ENCODE assay signal across 1 cellular context in the genomic region with DNA sequence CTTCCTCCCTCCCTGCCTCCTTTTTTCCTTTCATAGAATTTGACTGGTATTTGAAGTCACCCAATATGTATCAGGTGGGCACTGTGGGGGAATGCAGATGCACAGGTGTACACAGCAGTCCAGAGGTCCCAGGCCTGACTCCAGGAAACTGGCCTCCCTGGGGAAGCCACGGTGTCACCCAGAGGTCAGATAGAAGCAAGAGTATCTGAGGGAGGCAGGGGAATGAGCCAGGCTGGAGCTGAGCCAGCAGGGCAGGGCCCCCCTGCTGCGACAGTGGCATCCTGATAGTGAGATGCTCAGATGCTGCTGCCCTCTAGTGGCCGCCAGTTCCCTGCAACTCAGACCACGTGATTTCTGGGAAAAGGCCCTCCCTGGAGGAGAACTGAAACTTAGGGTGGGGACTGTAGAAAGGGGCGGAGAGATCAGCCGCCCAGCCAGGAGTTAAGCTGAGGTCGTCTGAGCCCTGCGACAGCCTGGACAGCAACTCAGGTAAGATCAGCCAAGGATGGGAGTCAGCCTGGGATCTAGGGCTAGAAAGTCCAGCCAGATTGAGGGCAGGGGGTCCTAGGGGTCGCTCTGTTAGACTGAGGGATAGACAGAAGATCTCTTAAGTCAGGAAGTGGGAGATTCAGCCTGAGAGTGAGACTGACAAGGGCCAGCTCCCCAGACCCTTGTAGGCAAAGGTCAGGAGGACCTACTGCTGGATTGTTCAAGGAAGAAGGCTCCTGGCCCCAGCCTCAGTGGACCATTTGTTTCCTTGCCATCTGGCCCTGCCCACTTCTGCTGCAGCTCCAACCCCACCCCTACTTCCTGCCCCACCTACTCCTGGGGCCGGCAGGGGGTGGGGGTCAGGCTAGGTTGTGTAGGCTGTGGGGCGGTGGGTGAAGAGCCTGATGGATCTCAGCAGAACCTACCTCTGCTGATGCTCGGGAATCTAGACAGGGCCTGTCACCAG.
TF ChIP-seq lines count a peak whose summit lies in the region.

A gene with protein sequence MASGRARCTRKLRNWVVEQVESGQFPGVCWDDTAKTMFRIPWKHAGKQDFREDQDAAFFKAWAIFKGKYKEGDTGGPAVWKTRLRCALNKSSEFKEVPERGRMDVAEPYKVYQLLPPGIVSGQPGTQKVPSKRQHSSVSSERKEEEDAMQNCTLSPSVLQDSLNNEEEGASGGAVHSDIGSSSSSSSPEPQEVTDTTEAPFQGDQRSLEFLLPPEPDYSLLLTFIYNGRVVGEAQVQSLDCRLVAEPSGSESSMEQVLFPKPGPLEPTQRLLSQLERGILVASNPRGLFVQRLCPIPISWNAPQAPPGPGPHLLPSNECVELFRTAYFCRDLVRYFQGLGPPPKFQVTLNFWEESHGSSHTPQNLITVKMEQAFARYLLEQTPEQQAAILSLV (plus strand): TSS at position 416 of the 955 bp plus-strand sequence. CDS start 880 bp downstream, outside the sequence.

TF ChIP-seq in HCT116, 20 proteins besides CTCF, POLR2A, EP300 and RAD21 (continued from another document):
- TF ChIP-seq ZNF274 (IDR thresholded peaks at IDR 0.05; ENCODE audit: low read depth, low read length) (no peak), EZH2 (IDR thresholded peaks at IDR 0.05) (no peak), SP1 (IDR thresholded peaks at IDR 0.05; ENCODE audit: low read depth) (peak; percentile 72; the same call in 1 of the 2 replicates), FOSL1 (IDR thresholded peaks at IDR 0.05; ENCODE audit: low read depth) (no peak), YY1 (IDR thresholded peaks at IDR 0.05; ENCODE audit: extremely low read depth, insufficient replicate concordance, low read depth, low read length) (no peak), POLR2AphosphoS5 (IDR thresholded peaks at IDR 0.05; ENCODE audit: low read depth, low read length) (peak; percentile 88), CEBPB (IDR thresholded peaks at IDR 0.05; ENCODE audit: low read depth) (no peak), ELF1 (IDR thresholded peaks at IDR 0.05; ENCODE audit: borderline replicate concordance, low read depth) (no peak), CBX3 (IDR thresholded peaks at IDR 0.05; ENCODE audit: low read depth) (0 out of 2 replicates have a peak, but pooled peaks have one; percentile 56), TCF7L2 (IDR thresholded peaks at IDR 0.05; ENCODE audit: borderline replicate concordance, extremely low read depth, insufficient read depth, insufficient read length) (peak; percentile 60)
- TF ChIP-seq, protein P1, sequence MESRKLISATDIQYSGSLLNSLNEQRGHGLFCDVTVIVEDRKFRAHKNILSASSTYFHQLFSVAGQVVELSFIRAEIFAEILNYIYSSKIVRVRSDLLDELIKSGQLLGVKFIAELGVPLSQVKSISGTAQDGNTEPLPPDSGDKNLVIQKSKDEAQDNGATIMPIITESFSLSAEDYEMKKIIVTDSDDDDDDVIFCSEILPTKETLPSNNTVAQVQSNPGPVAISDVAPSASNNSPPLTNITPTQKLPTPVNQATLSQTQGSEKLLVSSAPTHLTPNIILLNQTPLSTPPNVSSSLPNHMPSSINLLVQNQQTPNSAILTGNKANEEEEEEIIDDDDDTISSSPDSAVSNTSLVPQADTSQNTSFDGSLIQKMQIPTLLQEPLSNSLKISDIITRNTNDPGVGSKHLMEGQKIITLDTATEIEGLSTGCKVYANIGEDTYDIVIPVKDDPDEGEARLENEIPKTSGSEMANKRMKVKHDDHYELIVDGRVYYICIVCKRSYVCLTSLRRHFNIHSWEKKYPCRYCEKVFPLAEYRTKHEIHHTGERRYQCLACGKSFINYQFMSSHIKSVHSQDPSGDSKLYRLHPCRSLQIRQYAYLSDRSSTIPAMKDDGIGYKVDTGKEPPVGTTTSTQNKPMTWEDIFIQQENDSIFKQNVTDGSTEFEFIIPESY (IDR thresholded peaks at IDR 0.05; ENCODE audit: extremely low read depth, insufficient replicate concordance, low read length), result no peak
- TF ChIP-seq, protein P2, sequence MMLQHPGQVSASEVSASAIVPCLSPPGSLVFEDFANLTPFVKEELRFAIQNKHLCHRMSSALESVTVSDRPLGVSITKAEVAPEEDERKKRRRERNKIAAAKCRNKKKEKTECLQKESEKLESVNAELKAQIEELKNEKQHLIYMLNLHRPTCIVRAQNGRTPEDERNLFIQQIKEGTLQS (IDR thresholded peaks at IDR 0.05), result no peak
